Comparison of ENCODE assay signal across 8 cellular contexts in the genomic region with DNA sequence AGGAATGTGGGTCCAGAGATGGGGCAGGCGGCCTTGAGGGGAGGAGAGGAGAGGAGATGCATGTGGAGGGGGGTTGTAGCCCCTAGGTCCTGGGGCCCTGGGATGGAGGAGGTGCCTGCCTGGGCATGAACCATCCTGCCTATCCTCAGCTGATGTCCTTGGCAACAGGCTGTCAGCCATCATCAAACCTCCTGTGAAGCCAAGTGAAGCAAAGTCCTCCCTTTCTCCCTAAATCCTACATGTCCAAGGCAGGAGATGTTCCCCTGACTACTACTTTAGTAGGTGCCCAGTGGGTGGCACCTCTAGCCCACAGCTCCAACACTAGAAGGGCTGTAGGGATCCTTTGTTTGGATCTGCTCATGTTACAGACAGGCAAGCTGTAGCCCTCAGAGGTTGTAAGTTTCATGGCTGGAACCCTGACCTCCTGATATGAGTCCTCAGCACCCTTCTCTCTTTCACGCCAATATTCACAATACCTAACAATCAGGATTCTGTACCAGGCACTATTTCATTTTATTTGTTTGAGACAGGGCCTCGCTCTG.
DNase-seq lines count a peak whose midpoint lies in the region; ATAC-seq and TF ChIP-seq lines count a peak whose summit lies in the region.

No MANE protein-coding gene starts in this region.

- H3K9me3 Mint-ChIP-seq in GM23338 = no peaks in the 10 kb centered on the region; the same call in 2 of the 3 replicates

- no peak overlapping the region for H3K27ac Mint-ChIP-seq in GM23338

- no peaks in the 10 kb centered on the region for H3F3A ChIP-seq in GM23338 (replicated peaks; ENCODE audit: low read depth)

- TF ChIP-seq POLR2A in heart left ventricle (IDR thresholded peaks at IDR 0.05) = no peak

- H3K4me3 ChIP-seq in GM23338 (no peak overlapping the region), SJCRH30 (no peak overlapping the region), heart left ventricle (no peak overlapping the region)

- no peaks in the 10 kb centered on the region for H4K20me1 ChIP-seq in GM23338 (replicated peaks; ENCODE audit: insufficient read depth)

- DNase-seq in ACHN = peak; percentile 53
- no peak for DNase-seq in GM23338 (ENCODE audit: low spot score)
- peak; percentile 20 to 32 for DNase-seq in SJCRH30
- DNase-seq in heart left ventricle = peak in 2 of 5 donors; percentile 35 to 41
- no peak for DNase-seq in posterior cingulate gyrus
- DNase-seq in NCI-H187 treated with DMSO at 0.1 percent for 48 hours (lab: John Stamatoyannopoulos, UW) = no peak

- H3K27me3 ChIP-seq in GM23338 (ENCODE audit: insufficient read depth) (no peaks in the 10 kb centered on the region), SJCRH30 (no peaks in the 10 kb centered on the region), heart left ventricle (peaks cover 0 to 4% (median 0%) of the 10 kb centered on the region in 9 donors)

- intact Hi-C loops in heart left ventricle (cut with DNase I) = loop anchor here (1.0 to 10.0 kb wide), 10 partner anchors 38 to 569 kb away; a partner anchor contains a TSS
- intact Hi-C loops in posterior cingulate gyrus (cut with DNase I) = loop anchor here (5.0 kb wide), 1 partner anchor 109 kb away; no protein-coding TSS in a partner anchor

- peaks cover 9% of the 10 kb centered on the region for H3K27me3 Mint-ChIP-seq in GM23338 (ENCODE audit: insufficient read depth, low read depth, poor library complexity)

- WGBS in heart left ventricle, 4 donors = 90 to 99% (median 96%) methylated on average over 3 of the region's 3 CpGs

- H3K4me2 ChIP-seq in GM23338 = no peak overlapping the region

- H3K9me3 ChIP-seq in SJCRH30 (replicated peaks) (no peaks in the 10 kb centered on the region), heart left ventricle (no peaks in the 10 kb centered on the region)

- H3K36me3 ChIP-seq in GM23338 (ENCODE audit: insufficient read depth) (no peaks in the 10 kb centered on the region), SJCRH30 (no peaks in the 10 kb centered on the region), heart left ventricle (no peaks in the 10 kb centered on the region)

- ATAC-seq in GM23338 = no peak
- peak; percentile 69 to 77 (median 74) for ATAC-seq in heart left ventricle
- no peak for ATAC-seq in HG03354 (IDR thresholded peaks at IDR 0.05; ENCODE audit: poor library complexity, severe bottlenecking, unreplicated experiment)
- no peak for ATAC-seq in HG02588 (IDR thresholded peaks at IDR 0.05; ENCODE audit: unreplicated experiment)

- peaks cover 19% of the 10 kb centered on the region for H3K4me1 Mint-ChIP-seq in GM23338

- H2AFZ ChIP-seq in GM23338 = 0 out of 2 replicates have a peak overlapping the region, but pooled peaks have one; percentile 47

- H3K36me3 Mint-ChIP-seq in GM23338 (ENCODE audit: low read depth) = no peaks in the 10 kb centered on the region

- 0 out of 2 replicates have a peak, but pooled peaks cover 3% of the 10 kb centered on the region for H3K9me2 ChIP-seq in GM23338 (ENCODE audit: insufficient read depth)

- H3K27ac ChIP-seq in GM23338 (ENCODE audit: low read depth) (no peak overlapping the region), SJCRH30 (no peak overlapping the region), heart left ventricle (peak overlapping the region in 6 of 12 donors; percentile 4 to 56 (median 25))

- TF ChIP-seq CTCF in GM23338 (conservative IDR thresholded peaks at IDR 0.05; ENCODE audit: low read depth in 2 of 2) (peak in 1 of 2 experiments; percentile 56; a peak in 2 of 4 replicates), heart left ventricle (IDR thresholded peaks at IDR 0.05) (peak in 10 of 12 donors; percentile 18 to 43 (median 31))

- H3K4me1 ChIP-seq in GM23338 (ENCODE audit: insufficient read depth) = peaks cover 12% of the 10 kb centered on the region
- no peaks in the 10 kb centered on the region for H3K4me1 ChIP-seq in SJCRH30
- H3K4me1 ChIP-seq in heart left ventricle = peaks cover 4 to 35% (median 17%) of the 10 kb centered on the region in 12 donors

- no peak overlapping the region for H3K4me3 Mint-ChIP-seq in GM23338

- no peaks in the 10 kb centered on the region for H3K79me2 ChIP-seq in GM23338 (replicated peaks; ENCODE audit: insufficient read depth)

- in situ Hi-C loops in ACHN (cut with HindIII; ENCODE audit: low pct_ligation_motif_present, low pct_unique_long_range_greater_than_20kb, low sequenced_read_pairs) = no loop called here

TF ChIP-seq in GM23338, 12 proteins besides CTCF, POLR2A, EP300 and RAD21 (continues in another document):
- TF ChIP-seq STAT1 (IDR thresholded peaks at IDR 0.05; ENCODE audit: unreplicated experiment) = no peak
- TF ChIP-seq, protein P1, sequence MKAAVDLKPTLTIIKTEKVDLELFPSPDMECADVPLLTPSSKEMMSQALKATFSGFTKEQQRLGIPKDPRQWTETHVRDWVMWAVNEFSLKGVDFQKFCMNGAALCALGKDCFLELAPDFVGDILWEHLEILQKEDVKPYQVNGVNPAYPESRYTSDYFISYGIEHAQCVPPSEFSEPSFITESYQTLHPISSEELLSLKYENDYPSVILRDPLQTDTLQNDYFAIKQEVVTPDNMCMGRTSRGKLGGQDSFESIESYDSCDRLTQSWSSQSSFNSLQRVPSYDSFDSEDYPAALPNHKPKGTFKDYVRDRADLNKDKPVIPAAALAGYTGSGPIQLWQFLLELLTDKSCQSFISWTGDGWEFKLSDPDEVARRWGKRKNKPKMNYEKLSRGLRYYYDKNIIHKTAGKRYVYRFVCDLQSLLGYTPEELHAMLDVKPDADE (IDR thresholded peaks at IDR 0.05) = no peak
- TF ChIP-seq, protein P2, sequence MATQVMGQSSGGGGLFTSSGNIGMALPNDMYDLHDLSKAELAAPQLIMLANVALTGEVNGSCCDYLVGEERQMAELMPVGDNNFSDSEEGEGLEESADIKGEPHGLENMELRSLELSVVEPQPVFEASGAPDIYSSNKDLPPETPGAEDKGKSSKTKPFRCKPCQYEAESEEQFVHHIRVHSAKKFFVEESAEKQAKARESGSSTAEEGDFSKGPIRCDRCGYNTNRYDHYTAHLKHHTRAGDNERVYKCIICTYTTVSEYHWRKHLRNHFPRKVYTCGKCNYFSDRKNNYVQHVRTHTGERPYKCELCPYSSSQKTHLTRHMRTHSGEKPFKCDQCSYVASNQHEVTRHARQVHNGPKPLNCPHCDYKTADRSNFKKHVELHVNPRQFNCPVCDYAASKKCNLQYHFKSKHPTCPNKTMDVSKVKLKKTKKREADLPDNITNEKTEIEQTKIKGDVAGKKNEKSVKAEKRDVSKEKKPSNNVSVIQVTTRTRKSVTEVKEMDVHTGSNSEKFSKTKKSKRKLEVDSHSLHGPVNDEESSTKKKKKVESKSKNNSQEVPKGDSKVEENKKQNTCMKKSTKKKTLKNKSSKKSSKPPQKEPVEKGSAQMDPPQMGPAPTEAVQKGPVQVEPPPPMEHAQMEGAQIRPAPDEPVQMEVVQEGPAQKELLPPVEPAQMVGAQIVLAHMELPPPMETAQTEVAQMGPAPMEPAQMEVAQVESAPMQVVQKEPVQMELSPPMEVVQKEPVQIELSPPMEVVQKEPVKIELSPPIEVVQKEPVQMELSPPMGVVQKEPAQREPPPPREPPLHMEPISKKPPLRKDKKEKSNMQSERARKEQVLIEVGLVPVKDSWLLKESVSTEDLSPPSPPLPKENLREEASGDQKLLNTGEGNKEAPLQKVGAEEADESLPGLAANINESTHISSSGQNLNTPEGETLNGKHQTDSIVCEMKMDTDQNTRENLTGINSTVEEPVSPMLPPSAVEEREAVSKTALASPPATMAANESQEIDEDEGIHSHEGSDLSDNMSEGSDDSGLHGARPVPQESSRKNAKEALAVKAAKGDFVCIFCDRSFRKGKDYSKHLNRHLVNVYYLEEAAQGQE (IDR thresholded peaks at IDR 0.05; ENCODE audit: unreplicated experiment) = no peak
- TF ChIP-seq ZNF331 (CRISPR knock-in tag; IDR thresholded peaks at IDR 0.05; ENCODE audit: low read depth) = no peak
- TF ChIP-seq JUNB (IDR thresholded peaks at IDR 0.05; ENCODE audit: unreplicated experiment) = no peak

Comparison
In these comparisons a context has a peak if more than half of its experiments do, and no peak if none do; other contexts are left out.
1. DNase-seq: peak in ACHN (single experiment) and SJCRH30 (2 of 2); none in GM23338 (single experiment), posterior cingulate gyrus (0 of 10) and NCI-H187 treated with DMSO at 0.1 percent for 48 hours (single experiment).
2. ATAC-seq: peak in heart left ventricle (4 of 4); none in GM23338 (single experiment), HG03354 (single experiment) and HG02588 (single experiment).